In the genomic region with DNA sequence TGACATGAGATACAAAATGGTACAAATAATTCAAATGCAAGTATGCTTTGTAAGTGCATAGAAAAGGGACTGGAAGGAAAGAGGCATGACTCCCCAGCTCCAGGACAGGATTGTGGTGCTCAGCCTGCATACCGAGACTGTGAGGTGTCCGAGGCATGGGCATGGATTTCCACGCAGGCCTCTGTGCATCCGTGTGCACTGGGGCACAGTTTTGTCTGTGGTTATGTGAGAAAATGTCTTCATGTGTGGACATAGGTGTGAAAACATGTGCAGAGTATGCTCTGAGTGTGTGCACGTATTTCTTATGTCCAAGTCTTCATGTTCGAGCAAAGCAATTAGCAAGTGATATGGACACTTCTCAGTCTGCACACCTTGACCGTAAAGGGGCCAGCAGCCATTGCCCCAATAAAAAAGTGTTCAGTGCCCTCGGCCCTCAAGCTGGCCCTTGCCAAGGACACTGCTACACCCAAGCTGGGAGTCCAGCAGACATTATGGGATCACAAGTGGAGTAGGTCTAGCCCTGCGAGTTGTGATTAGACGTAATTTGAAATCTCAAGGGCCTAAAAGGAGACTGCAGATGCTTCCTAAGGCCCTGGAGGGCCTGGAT, we compare ENCODE assay signal across 1 cellular context.
TF ChIP-seq lines count a peak whose summit lies in the region.

No MANE protein-coding gene starts in this region.

TF ChIP-seq in WTC11, 78 proteins besides CTCF, POLR2A, EP300 and RAD21 (continued from another document):
- TF ChIP-seq PRDM15 (CRISPR knock-in tag; IDR thresholded peaks at IDR 0.05), result 0 out of 2 replicates have a peak, but pooled peaks have one; percentile 10
